ENCODE assay signal across 1 cellular context in genomic region chr3:161220850-161221753, GRCh38.
A peak's percentile ranks its signal among the peaks of the same experiment; 100 is the strongest.
TF ChIP-seq lines count a peak whose summit lies in the region.

NMD3 (plus strand) TSS chr3:161221311; CDS start chr3:161222014, 703 bp downstream.

TF ChIP-seq in HepG2, 621 proteins besides CTCF, POLR2A, EP300 and RAD21 (continued from another document):
- no peak; the same call in 1 of the 2 replicates for TF ChIP-seq GLI4 (CRISPR knock-in tag; IDR thresholded peaks at IDR 0.05; ENCODE audit: borderline replicate concordance)
- TF ChIP-seq ZBED4 (CRISPR knock-in tag; IDR thresholded peaks at IDR 0.05; ENCODE audit: borderline replicate concordance): peak; percentile 23; the same call in 1 of the 2 replicates
- TF ChIP-seq REXO4 (CRISPR knock-in tag; IDR thresholded peaks at IDR 0.05; ENCODE audit: borderline replicate concordance): 0 out of 2 replicates have a peak, but pooled peaks have one; percentile 58
- TF ChIP-seq ZNF513 (CRISPR knock-in tag; conservative IDR thresholded peaks at IDR 0.05): no peak
- TF ChIP-seq SNAI1 (CRISPR knock-in tag; IDR thresholded peaks at IDR 0.05; ENCODE audit: borderline replicate concordance): no peak
- TF ChIP-seq TFDP1 (CRISPR knock-in tag; IDR thresholded peaks at IDR 0.05; ENCODE audit: borderline replicate concordance): peak; percentile 40; the same call in 1 of the 2 replicates
- peak; percentile 74 for TF ChIP-seq DR1 (CRISPR knock-in tag; IDR thresholded peaks at IDR 0.05)
- peak; percentile 87; the same call in 1 of the 2 replicates for TF ChIP-seq YEATS4 (CRISPR knock-in tag; IDR thresholded peaks at IDR 0.05; ENCODE audit: borderline replicate concordance)
- peak; percentile 84; the same call in 1 of the 2 replicates for TF ChIP-seq FOXC1 (CRISPR knock-in tag; IDR thresholded peaks at IDR 0.05; ENCODE audit: borderline replicate concordance)
- peak; percentile 70 for TF ChIP-seq SP4 (CRISPR knock-in tag; IDR thresholded peaks at IDR 0.05)
- no peak for TF ChIP-seq ZKSCAN8 (CRISPR knock-in tag; IDR thresholded peaks at IDR 0.05; ENCODE audit: borderline replicate concordance)
- peak; percentile 66; the same call in 1 of the 2 replicates for TF ChIP-seq ZNF235 (CRISPR knock-in tag; IDR thresholded peaks at IDR 0.05; ENCODE audit: borderline replicate concordance)
- 0 out of 2 replicates have a peak, but pooled peaks have one; percentile 38 for TF ChIP-seq ZMAT3 (CRISPR knock-in tag; conservative IDR thresholded peaks at IDR 0.05)
- TF ChIP-seq ATF7-NPFF (CRISPR knock-in tag; IDR thresholded peaks at IDR 0.05; ENCODE audit: low read depth): peak; percentile 62; the same call in 1 of the 2 replicates
- no peak for TF ChIP-seq NFRKB (IDR thresholded peaks at IDR 0.05)
- TF ChIP-seq, protein P1, sequence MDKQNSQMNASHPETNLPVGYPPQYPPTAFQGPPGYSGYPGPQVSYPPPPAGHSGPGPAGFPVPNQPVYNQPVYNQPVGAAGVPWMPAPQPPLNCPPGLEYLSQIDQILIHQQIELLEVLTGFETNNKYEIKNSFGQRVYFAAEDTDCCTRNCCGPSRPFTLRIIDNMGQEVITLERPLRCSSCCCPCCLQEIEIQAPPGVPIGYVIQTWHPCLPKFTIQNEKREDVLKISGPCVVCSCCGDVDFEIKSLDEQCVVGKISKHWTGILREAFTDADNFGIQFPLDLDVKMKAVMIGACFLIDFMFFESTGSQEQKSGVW (CRISPR knock-in tag; IDR thresholded peaks at IDR 0.05; ENCODE audit: borderline replicate concordance): no peak
- TF ChIP-seq GABPB1 (CRISPR knock-in tag; IDR thresholded peaks at IDR 0.05): peak; percentile 78
- TF ChIP-seq POGZ (CRISPR knock-in tag; IDR thresholded peaks at IDR 0.05): peak; percentile 84; the same call in 1 of the 2 replicates
- TF ChIP-seq ZSCAN31 (CRISPR knock-in tag; IDR thresholded peaks at IDR 0.05; ENCODE audit: low read depth): no peak
- peak; percentile 73; the same call in 1 of the 2 replicates for TF ChIP-seq ZSCAN12 (CRISPR knock-in tag; IDR thresholded peaks at IDR 0.05)
- no peak for TF ChIP-seq FOXK2 (IDR thresholded peaks at IDR 0.05)
- TF ChIP-seq PHF8 (CRISPR knock-in tag; IDR thresholded peaks at IDR 0.05): peak; percentile 94
- TF ChIP-seq NFIC (IDR thresholded peaks at IDR 0.05; ENCODE audit: low read length): no peak
- TF ChIP-seq GPBP1L1 (CRISPR knock-in tag; IDR thresholded peaks at IDR 0.05): no peak
- TF ChIP-seq ZNF709 (CRISPR knock-in tag; IDR thresholded peaks at IDR 0.05): peak; percentile 85; the same call in 1 of the 2 replicates
- TF ChIP-seq CBX2 (IDR thresholded peaks at IDR 0.05; ENCODE audit: low read depth, low read length): no peak
- TF ChIP-seq CBX2 (CRISPR knock-in tag; IDR thresholded peaks at IDR 0.05; ENCODE audit: low read depth): no peak
- TF ChIP-seq KDM6A (CRISPR knock-in tag; IDR thresholded peaks at IDR 0.05; ENCODE audit: low read depth): no peak
- TF ChIP-seq FOXM1 (CRISPR knock-in tag; IDR thresholded peaks at IDR 0.05): no peak
- TF ChIP-seq SIX4 (CRISPR knock-in tag; IDR thresholded peaks at IDR 0.05): no peak; the same call in 1 of the 2 replicates
- 0 out of 2 replicates have a peak, but pooled peaks have one; percentile 30 for TF ChIP-seq ZNF543 (CRISPR knock-in tag; IDR thresholded peaks at IDR 0.05)
- no peak for TF ChIP-seq MAFK (conservative IDR thresholded peaks at IDR 0.05 in 1 of 2, IDR thresholded peaks at IDR 0.05 in 1 of 2; ENCODE audit: low read length in 2 of 2)
- no peak for TF ChIP-seq ZNF800 (CRISPR knock-in tag; IDR thresholded peaks at IDR 0.05)
- no peak for TF ChIP-seq SP1 (IDR thresholded peaks at IDR 0.05)
- peak; percentile 71; the same call in 1 of the 2 replicates for TF ChIP-seq SP1 (CRISPR knock-in tag; IDR thresholded peaks at IDR 0.05)
- peak; percentile 90 for TF ChIP-seq CREB1 (IDR thresholded peaks at IDR 0.05)
- peak; percentile 92 for TF ChIP-seq CREB1 (CRISPR knock-in tag; IDR thresholded peaks at IDR 0.05)
- no peak for TF ChIP-seq NR3C1 (CRISPR knock-in tag; IDR thresholded peaks at IDR 0.05)
- 0 out of 2 replicates have a peak, but pooled peaks have one; percentile 84 for TF ChIP-seq ZNF550 (CRISPR knock-in tag; IDR thresholded peaks at IDR 0.05; ENCODE audit: borderline replicate concordance)
- TF ChIP-seq THYN1 (CRISPR knock-in tag; IDR thresholded peaks at IDR 0.05; ENCODE audit: borderline replicate concordance, low read depth): 0 out of 2 replicates have a peak, but pooled peaks have one; percentile 33
- TF ChIP-seq ATF7 (IDR thresholded peaks at IDR 0.05): no peak
- 0 out of 2 replicates have a peak, but pooled peaks have one; percentile 37 for TF ChIP-seq ATF7 (CRISPR knock-in tag; IDR thresholded peaks at IDR 0.05)
- 0 out of 2 replicates have a peak, but pooled peaks have one; percentile 26 for TF ChIP-seq ZNF232 (CRISPR knock-in tag; IDR thresholded peaks at IDR 0.05; ENCODE audit: borderline replicate concordance)
- TF ChIP-seq SP2 (CRISPR knock-in tag; IDR thresholded peaks at IDR 0.05): peak; percentile 20; the same call in 1 of the 2 replicates
